24 cellular contexts compared by ENCODE assay signal in genomic region chr20:32992015-32992641, GRCh38. TPM values are rescaled to one million over a fixed set of nuclear protein-coding genes. Genes with fewer than 3 reads are reported as not detected.
A peak's percentile ranks its signal among the peaks of the same experiment; 100 is the strongest.
DNase-seq lines count a peak whose midpoint lies in the region; ATAC-seq and TF ChIP-seq lines count a peak whose summit lies in the region.
"Had no signal": no experiment of that assay in that cellular context is flagged by ENCODE, and none has a peak within 500 bp of the region (broad histone marks: within the 10 kb centered on the region; RNA-seq: fewer than 3 reads in every experiment).

No MANE protein-coding gene starts in this region.

- peak overlapping the region in 2 of 10 experiments; percentile 10 to 34; a peak in 2 of 20 replicates for H3K4me3 ChIP-seq in BLaER1 treated with 17β-estradiol and CSF1 and Interleukin-3, amounts not matched to agents 10 nM and 100 nM
- no peak overlapping the region for H3K4me3 ChIP-seq in Karpas-422 (ENCODE audit: low read length)
- no peak overlapping the region for H3K4me3 ChIP-seq in suprapubic skin
- H3K4me3 ChIP-seq: A549, K562, SJCRH30 had no signal

- H3K4me1 Mint-ChIP-seq in naive B cell, result peaks cover 21 to 25% (median 23%) of the 10 kb centered on the region in 3 donors
- no peaks in the 10 kb centered on the region for H3K4me1 Mint-ChIP-seq in nephron progenitor cell

- peak overlapping the region in 2 of 11 experiments; percentile 9 to 10; a peak in 2 of 22 replicates for H3K9ac ChIP-seq in BLaER1 treated with 17β-estradiol and CSF1 and Interleukin-3, amounts not matched to agents 10 nM and 100 nM
- no peak overlapping the region for H3K9ac ChIP-seq in Karpas-422 (ENCODE audit: low read length)

- peak overlapping the region; percentile 0 to 89 (median 71); a peak in 19 of 22 replicates for H3K4me2 ChIP-seq in BLaER1 treated with 17β-estradiol and CSF1 and Interleukin-3, amounts not matched to agents 10 nM and 100 nM
- H3K4me2 ChIP-seq in Karpas-422 (ENCODE audit: low read depth, low read length, poor library complexity, severe bottlenecking), result no peak overlapping the region
- H3K4me2 ChIP-seq: A549 had no signal

- H3K36me3 ChIP-seq in BLaER1 treated with 17β-estradiol and CSF1 and Interleukin-3, amounts not matched to agents 10 nM and 100 nM, result no peaks in the 10 kb centered on the region
- H3K36me3 ChIP-seq in Karpas-422 (ENCODE audit: insufficient read depth, low read length) (no peaks in the 10 kb centered on the region), suprapubic skin (no peaks in the 10 kb centered on the region)
- H3K36me3 ChIP-seq: BE2C, SJCRH30 had no signal

- no peak for TF ChIP-seq EP300 in suprapubic skin (IDR thresholded peaks at IDR 0.05)

- H3K27me3 Mint-ChIP-seq in naive B cell, result no peaks in the 10 kb centered on the region
- peaks cover 12% of the 10 kb centered on the region for H3K27me3 Mint-ChIP-seq in nephron progenitor cell (ENCODE audit: low read depth, poor library complexity)
- H3K27me3 Mint-ChIP-seq: CD4-positive, alpha-beta memory T cell had no signal

- TF ChIP-seq CTCF in VCaP (conservative IDR thresholded peaks at IDR 0.05), result peak; percentile 37; the same call in 1 of the 2 replicates
- TF ChIP-seq CTCF in suprapubic skin (IDR thresholded peaks at IDR 0.05), result no peak
- TF ChIP-seq CTCF in nephron progenitor cell (IDR thresholded peaks at IDR 0.05), result no peak

- 88% methylated on average over 3 of the region's 3 CpGs for WGBS in suprapubic skin

- peak overlapping the region in 3 of 6 donors; percentile 69 to 76 (median 71) for H3K27ac Mint-ChIP-seq in naive B cell
- H3K27ac Mint-ChIP-seq in nephron progenitor cell, result no peak overlapping the region

- H3K9me3 Mint-ChIP-seq in naive B cell (peaks cover 2 to 21% (median 8%) of the 10 kb centered on the region in 7 donors), nephron progenitor cell (peaks cover 16% of the 10 kb centered on the region)

- no peaks in the 10 kb centered on the region for H3K27me3 ChIP-seq in BLaER1 treated with 17β-estradiol and CSF1 and Interleukin-3, amounts not matched to agents 10 nM and 100 nM
- H3K27me3 ChIP-seq in Karpas-422 (ENCODE audit: low read length) (no peaks in the 10 kb centered on the region), suprapubic skin (peaks cover 8% of the 10 kb centered on the region)
- H3K27me3 ChIP-seq: BE2C, SJCRH30 had no signal

- H3K36me3 Mint-ChIP-seq in naive B cell, result no peaks in the 10 kb centered on the region
- H3K36me3 Mint-ChIP-seq in nephron progenitor cell (ENCODE audit: low read depth), result no peaks in the 10 kb centered on the region

- H3K27ac ChIP-seq in BLaER1 treated with 17β-estradiol and CSF1 and Interleukin-3, amounts not matched to agents 10 nM and 100 nM, result peak overlapping the region in 4 of 11 experiments; percentile 20 to 54 (median 36); a peak in 6 of 22 replicates
- H3K27ac ChIP-seq in Karpas-422 (ENCODE audit: low read length) (no peak overlapping the region), VCaP (no peak overlapping the region), suprapubic skin (no peak overlapping the region)
- H3K27ac ChIP-seq: A549, SJCRH30 had no signal

- no peaks in the 10 kb centered on the region for H3K9me2 ChIP-seq in Karpas-422 (replicated peaks; ENCODE audit: insufficient read depth, low read length)

- H3K9me3 ChIP-seq in BLaER1 treated with 17β-estradiol and CSF1 and Interleukin-3, amounts not matched to agents 10 nM and 100 nM (replicated peaks in 1 of 11), result peaks cover 19 to 24% (median 20%) of the 10 kb centered on the region in 11 experiments
- H3K9me3 ChIP-seq in Karpas-422 (ENCODE audit: low read length) (no peaks in the 10 kb centered on the region), suprapubic skin (no peaks in the 10 kb centered on the region)
- H3K9me3 ChIP-seq: BE2C had no signal

- no peaks in the 10 kb centered on the region for H3K79me2 ChIP-seq in Karpas-422 (ENCODE audit: low read length)

- no peak for TF ChIP-seq POLR2A in suprapubic skin (IDR thresholded peaks at IDR 0.05)

- H2AFZ ChIP-seq in Karpas-422 (ENCODE audit: low read length), result no peak overlapping the region

- H4K20me1 ChIP-seq in BLaER1 treated with 17β-estradiol and CSF1 and Interleukin-3, amounts not matched to agents 10 nM and 100 nM, result no peaks in the 10 kb centered on the region
- H4K20me1 ChIP-seq in Karpas-422 (ENCODE audit: insufficient read depth, low read depth, low read length), result no peaks in the 10 kb centered on the region

- H3K4me3 Mint-ChIP-seq in naive B cell (peak overlapping the region in 1 of 8 donors; percentile 10), nephron progenitor cell (no peak overlapping the region)
- H3K4me3 Mint-ChIP-seq: CD4-positive, alpha-beta memory T cell had no signal

- peaks cover 20 to 64% (median 53%) of the 10 kb centered on the region in 10 experiments for H3K4me1 ChIP-seq in BLaER1 treated with 17β-estradiol and CSF1 and Interleukin-3, amounts not matched to agents 10 nM and 100 nM
- H3K4me1 ChIP-seq in Karpas-422 (ENCODE audit: low read length) (no peaks in the 10 kb centered on the region), suprapubic skin (no peaks in the 10 kb centered on the region)
- H3K4me1 ChIP-seq: A549, BE2C, SJCRH30 had no signal

- ATAC-seq in naive B cell (ENCODE audit: low read depth in 2 of 2) (peak; percentile 32 to 45), HG03354 (IDR thresholded peaks at IDR 0.05; ENCODE audit: poor library complexity, severe bottlenecking, unreplicated experiment) (no peak)
- ATAC-seq: A549, HepG2, K562, Panc1 had no signal

- DNase-seq in Karpas-422 (peak; percentile 41), naive B cell (no peak), suprapubic skin (ENCODE audit: low spot score in 2 of 2) (no peak), nephron progenitor cell (no peak), NOMO-1 (lab: John Stamatoyannopoulos, UW; ENCODE audit: unreplicated experiment in 2 of 2) (no peak)
- DNase-seq: BE2C; Calu3; CD4-positive, alpha-beta memory T cell; DMS153; NCI-H1105; NCI-H146; NCI-H2029; NCI-H226; NCI-H69; SJCRH30; T-helper 1 cell had no signal

RNA-seq across cellular contexts. Expression of gene SUN5, which starts 12.1 kb away (rescaled TPM):
- not detected in 2 replicates for total RNA-seq in Karpas-422 (2014; rRNA removed; shearing (Covaris generic); ENCODE audit: low replicate concordance)
- not detected for polyA plus RNA-seq in naive B cell (ENCODE audit: low read depth in 6 of 6)
- total RNA-seq in suprapubic skin, result not detected
- total RNA-seq: Calu3; CD4-positive, alpha-beta memory T cell; Daoy; HepG2; K562; SJCRH30 had no signal
- polyA plus RNA-seq: A549; CD4-positive, alpha-beta memory T cell; HepG2; K562 had no signal

RNA-seq across cellular contexts. Expression of gene BPIFB2, which starts 15.4 kb away (rescaled TPM):
- not detected in 2 replicates for total RNA-seq in Karpas-422 (2014; rRNA removed; shearing (Covaris generic); ENCODE audit: low replicate concordance)
- polyA plus RNA-seq in naive B cell (ENCODE audit: low read depth in 6 of 6), result not detected
- not detected for total RNA-seq in suprapubic skin
- total RNA-seq: Calu3; CD4-positive, alpha-beta memory T cell; Daoy; K562; SJCRH30 had no signal
- polyA plus RNA-seq: A549; CD4-positive, alpha-beta memory T cell; K562 had no signal

RNA-seq across cellular contexts. Expression of gene BPIFB6, which starts 39.3 kb away (rescaled TPM):
- total RNA-seq in Karpas-422 (2014; rRNA removed; shearing (Covaris generic); ENCODE audit: low replicate concordance), result not detected in 2 replicates
- polyA plus RNA-seq in naive B cell (ENCODE audit: low read depth in 6 of 6), result not detected
- not detected for total RNA-seq in suprapubic skin
- total RNA-seq: Calu3; CD4-positive, alpha-beta memory T cell; Daoy; K562; SJCRH30 had no signal
- polyA plus RNA-seq: A549; CD4-positive, alpha-beta memory T cell; K562 had no signal
